ENCODE assay signal across 9 cellular contexts in genomic region chr16:50151744-50152143, GRCh38. TPM values are rescaled to one million over a fixed set of nuclear protein-coding genes. Genes with fewer than 3 reads are reported as not detected.
DNase-seq lines count a peak whose midpoint lies in the region; ATAC-seq and TF ChIP-seq lines count a peak whose summit lies in the region.
"Had no signal": no experiment of that assay in that cellular context is flagged by ENCODE, and none has a peak within 500 bp of the region (broad histone marks: within the 10 kb centered on the region; RNA-seq: fewer than 3 reads in every experiment).

No MANE protein-coding gene starts in this region.

- H3K79me2 ChIP-seq in PC-3 (ENCODE audit: low read length) = peaks cover 30% of the 10 kb centered on the region

- no peaks in the 10 kb centered on the region for H3K9me3 ChIP-seq in CD4-positive, CD25-positive, alpha-beta regulatory T cell (ENCODE audit: control insufficient read depth in 2 of 2, low read length in 2 of 2)
- H3K9me3 ChIP-seq in PC-3 (ENCODE audit: low read length) (no peaks in the 10 kb centered on the region), ovary (no peaks in the 10 kb centered on the region)

- no TSS peak for BruUV-seq in PC-3 (replicated peaks; lab: Mats Ljungman, UMichigan)

- H3K36me3 ChIP-seq in CD4-positive, CD25-positive, alpha-beta regulatory T cell (ENCODE audit: control insufficient read depth, insufficient read depth, low read length) = no peaks in the 10 kb centered on the region
- H3K36me3 ChIP-seq in PC-3 (ENCODE audit: low read depth, low read length) = no peaks in the 10 kb centered on the region
- H3K36me3 ChIP-seq in ovary = no peaks in the 10 kb centered on the region

- peaks cover 37% of the 10 kb centered on the region for H3K4me1 ChIP-seq in CD4-positive, CD25-positive, alpha-beta regulatory T cell (ENCODE audit: control insufficient read depth, insufficient read depth, low read length, poor library complexity, severe bottlenecking)
- H3K4me1 ChIP-seq in PC-3 (ENCODE audit: insufficient read depth, low read length) (peaks cover 11% of the 10 kb centered on the region; the same call in 1 of the 2 replicates), ovary (ENCODE audit: insufficient read depth) (peaks cover 4% of the 10 kb centered on the region)

- intact Hi-C loops in PC-3 (cut with micrococcal nuclease) (loop anchor here (10.0 kb wide), 1 partner anchor 87 kb away; the partner anchor contains the start of gene HEATR3), ovary (cut with DNase I) (loop anchor here in 3 of 4 donors (5.0 to 10.0 kb wide), 3 partner anchors 53 to 127 kb away; partner anchors contain the start of gene CNEP1R1 (in 1 of the 3))

- no peak for TF ChIP-seq CTCF in PC-3 (conservative IDR thresholded peaks at IDR 0.05; ENCODE audit: low read depth, low read length)
- no peak for TF ChIP-seq CTCF in chondrocyte (IDR thresholded peaks at IDR 0.05)
- no peak for TF ChIP-seq CTCF in ovary (IDR thresholded peaks at IDR 0.05)

- H2AFZ ChIP-seq in PC-3 (ENCODE audit: low read length) = peak overlapping the region; percentile 97

- no peak for ATAC-seq in CD4-positive, CD25-positive, alpha-beta regulatory T cell (ENCODE audit: low read depth in 2 of 2)
- ATAC-seq in PC-3 = no peak
- no peak for ATAC-seq in HG03196 (IDR thresholded peaks at IDR 0.05; ENCODE audit: unreplicated experiment)

- H3K27me3 ChIP-seq in CD4-positive, CD25-positive, alpha-beta regulatory T cell (ENCODE audit: control insufficient read depth, insufficient read depth, low read length) = no peaks in the 10 kb centered on the region
- no peaks in the 10 kb centered on the region for H3K27me3 ChIP-seq in PC-3 (ENCODE audit: low read length)
- H3K27me3 ChIP-seq in ovary = no peaks in the 10 kb centered on the region

- no peaks in the 10 kb centered on the region for H3F3A ChIP-seq in PC-3 (ENCODE audit: low read length, unreplicated experiment)

- no peaks in the 10 kb centered on the region for H3K9me2 ChIP-seq in PC-3 (replicated peaks; ENCODE audit: low read length)

- no peak for DNase-seq in CD4-positive, CD25-positive, alpha-beta regulatory T cell
- DNase-seq in PC-3 = no peak
- no peak for DNase-seq in chondrocyte (ENCODE audit: low spot score)
- peak in 3 of 5 donors; percentile 37 to 42 (median 40) for DNase-seq in ovary
- no peak for DNase-seq in DMS53 treated with DMSO at 0.1 percent for 48 hours (lab: John Stamatoyannopoulos, UW; ENCODE audit: unreplicated experiment)
- no peak for DNase-seq in G401 (ENCODE audit: low spot score)
- DNase-seq in anterior cingulate cortex (lab: John Stamatoyannopoulos, UW) = no peak
- DNase-seq: amniotic stem cell had no signal

- no peaks in the 10 kb centered on the region for H3K27me3 Mint-ChIP-seq in CD4-positive, CD25-positive, alpha-beta regulatory T cell
- H3K27me3 Mint-ChIP-seq in chondrocyte (ENCODE audit: low read depth) = no peaks in the 10 kb centered on the region

- H3K4me3 Mint-ChIP-seq in CD4-positive, CD25-positive, alpha-beta regulatory T cell = peak overlapping the region; percentile 95 to 96 (median 96)
- peak overlapping the region; percentile 73 for H3K4me3 Mint-ChIP-seq in chondrocyte (ENCODE audit: unreplicated experiment)

- H3K9me3 Mint-ChIP-seq in CD4-positive, CD25-positive, alpha-beta regulatory T cell = no peaks in the 10 kb centered on the region
- H3K9me3 Mint-ChIP-seq in chondrocyte (ENCODE audit: low read depth) = no peaks in the 10 kb centered on the region

- peak overlapping the region; percentile 95 for H3K27ac ChIP-seq in CD4-positive, CD25-positive, alpha-beta regulatory T cell (ENCODE audit: insufficient read depth, low read length, poor library complexity, severe bottlenecking)
- H3K27ac ChIP-seq in PC-3 (ENCODE audit: low read length) (no peak overlapping the region), ovary (peak overlapping the region in 1 of 2 donors; percentile 99)

- H3K27ac Mint-ChIP-seq in CD4-positive, CD25-positive, alpha-beta regulatory T cell = peak overlapping the region; percentile 97 to 99 (median 97)
- H3K27ac Mint-ChIP-seq in chondrocyte (ENCODE audit: unreplicated experiment) = peak overlapping the region; percentile 78

- in situ Hi-C loops in G401 (cut with HindIII; ENCODE audit: low sequenced_read_pairs) = no loop called here

- H3K4me2 ChIP-seq in PC-3 (ENCODE audit: low read length) = peak overlapping the region; percentile 94

- TF ChIP-seq EP300 in ovary (IDR thresholded peaks at IDR 0.05) = no peak

- H3K4me3 ChIP-seq in CD4-positive, CD25-positive, alpha-beta regulatory T cell (ENCODE audit: low read depth, low read length) = peak overlapping the region; percentile 74
- H3K4me3 ChIP-seq in PC-3 (ENCODE audit: low read length) (peak overlapping the region; percentile 87; the same call in 1 of the 2 replicates), ovary (no peak overlapping the region)

- 89 to 91% (median 91%) methylated on average over 12 of the region's 12 CpGs for WGBS in ovary, 3 donors

- H3K36me3 Mint-ChIP-seq in CD4-positive, CD25-positive, alpha-beta regulatory T cell = peaks cover 8% of the 10 kb centered on the region
- no peaks in the 10 kb centered on the region for H3K36me3 Mint-ChIP-seq in chondrocyte (ENCODE audit: low read depth)

- H3K9ac ChIP-seq in PC-3 (ENCODE audit: low read length) = no peak overlapping the region; the same call in 1 of the 2 replicates

- CTCF ChIA-PET in PC-3 (lab: Charles Lee) = no interaction called here

- no peak for TF ChIP-seq POLR2A in ovary (IDR thresholded peaks at IDR 0.05)

- H3K4me1 Mint-ChIP-seq in CD4-positive, CD25-positive, alpha-beta regulatory T cell = peaks cover 5 to 32% (median 20%) of the 10 kb centered on the region in 4 donors
- H3K4me1 Mint-ChIP-seq in chondrocyte (ENCODE audit: low read depth) = peaks cover 28% of the 10 kb centered on the region

- H4K20me1 ChIP-seq in PC-3 (ENCODE audit: low read length) = peaks cover 16% of the 10 kb centered on the region; the same call in 1 of the 2 replicates

- POLR2A ChIA-PET in PC-3 (lab: Charles Lee; ENCODE audit: unreplicated experiment) = interaction anchor here (0.6 kb wide), 1 partner anchor 115 kb away, joined by 10 read pairs; no protein-coding TSS in a partner anchor

RNA-seq across cellular contexts. Expression of gene TENT4B, which starts 1.4 kb away (rescaled TPM):
- 19.7 TPM for total RNA-seq in CD4-positive, CD25-positive, alpha-beta regulatory T cell
- polyA plus RNA-seq in CD4-positive, CD25-positive, alpha-beta regulatory T cell = 1 to 10 TPM; 3.5 to 4.2 (median 3.5) TPM
- total RNA-seq in PC-3 (2014; rRNA removed) (6.3 and 7.4 TPM in 2 replicates), chondrocyte (8.4 to 9.8 TPM (median 9.2 TPM) in 3 replicates), ovary (10 to 100 TPM in 6 of 7 donors, 1 to 10 TPM in 1; 9.7 to 17.7 (median 12.3) TPM)
- 10 to 100 TPM in 1 of 2 donors, 1 to 10 TPM in 1; 5.3 to 13.5 TPM for polyA plus RNA-seq in ovary
- total RNA-seq in G401 (2014; rRNA removed; shearing (Covaris generic)) = 5.8 and 9.2 TPM in 2 replicates

Comparison
In these comparisons a context has a peak if more than half of its experiments do, and no peak if none do; other contexts are left out.
1. DNase-seq: peak in ovary (3 of 5); none in CD4-positive, CD25-positive, alpha-beta regulatory T cell (0 of 3), PC-3 (single experiment), chondrocyte (single experiment), DMS53 treated with DMSO at 0.1 percent for 48 hours (single experiment), G401 (single experiment) and anterior cingulate cortex (0 of 58).